28 cellular contexts compared by ENCODE assay signal in genomic region chr1:75611014-75611413, GRCh38.
"Had no signal": no experiment of that assay in that cellular context is flagged by ENCODE, and none has a peak within 500 bp of the region (broad histone marks: within the 10 kb centered on the region; RNA-seq: fewer than 3 reads in every experiment).

Gene SLC44A5, minus strand, starts transcription at chr1:75611114. Its CDS starts 69,667 bp downstream, at chr1:75541447.

- H3K4me3 Mint-ChIP-seq: dendritic cell treated with granulocyte-macrophage colony-stimulating factor and Interleukin-4, amounts not matched to agents 40 ng/mL and 50 ng/mL, for 4 days; endodermal cell; mesothelial cell of epicardium; naive B cell; natural killer cell treated with Interleukin-12 subunit alpha and Interleukin-12 subunit beta and Interleukin-15 and Interleukin-18, amount 100 ng/mL, for 72 hours; stimulated activated memory B cell treated with anti-CD40 and anti-IgM and Interleukin-4, amounts not matched to agents 10 μg/mL and 1 μg/mL and 100 μg/mL, for 72 hours had no signal

- H3K27ac ChIP-seq: epithelial cell of prostate, gastroesophageal sphincter, heart right ventricle, left lung, pancreas, right atrium auricular region, transverse colon, vagina had no signal

- H3K9me3 Mint-ChIP-seq: dendritic cell treated with granulocyte-macrophage colony-stimulating factor and Interleukin-4, amounts not matched to agents 40 ng/mL and 50 ng/mL, for 4 days; endodermal cell; mesothelial cell of epicardium had no signal

- DNase-seq: cerebellar nuclear complex; effector CD8-positive, alpha-beta T cell; endodermal cell; foreskin fibroblast; heart right ventricle; hippocampal formation; left cardiac atrium; left lung; mesenchymal stem cell; mucosa of descending colon; naive B cell; pancreas; stimulated activated CD4-positive, alpha-beta T cell treated with anti-CD3 and anti-CD28 coated beads, Interleukin-12 subunit alpha, Interleukin-12 subunit beta, amount 100 ng/mL, for 4 hours; stimulated activated CD4-positive, alpha-beta T cell treated with anti-CD3 and anti-CD28 coated beads, Interleukin-2, amount 100 ng/mL, for 24 hours; stimulated activated CD4-positive, alpha-beta T cell treated with anti-CD3 and anti-CD28 coated beads, Interleukin-4, amount 100 ng/mL, for 24 hours; stimulated activated naive CD8-positive, alpha-beta T cell treated with anti-CD3 and anti-CD28 coated beads, Interleukin-15, Interleukin-2, amounts not matched to agents 100 U/mL and 50 U/mL, for 24 hours; transverse colon had no signal

- ATAC-seq: esophagus mucosa; gastroesophageal sphincter; heart right ventricle; left cardiac atrium; left lung; mucosa of descending colon; natural killer cell treated with Interleukin-12 subunit alpha and Interleukin-12 subunit beta and Interleukin-15 and Interleukin-18, amount 100 ng/mL, for 72 hours; pancreas; sciatic nerve; stimulated activated memory B cell treated with anti-CD40 and anti-IgM and Interleukin-4, amounts not matched to agents 10 μg/mL and 1 μg/mL and 100 μg/mL, for 72 hours; stimulated activated naive CD8-positive, alpha-beta T cell treated with anti-CD3 and anti-CD28 coated beads, Interleukin-15, Interleukin-2, amounts not matched to agents 100 U/mL and 50 U/mL, for 24 hours had no signal

- H3K36me3 ChIP-seq: gastroesophageal sphincter, heart right ventricle, left lung, pancreas, right atrium auricular region, transverse colon, vagina had no signal

- H3K4me2 ChIP-seq: smooth muscle cell had no signal

- H3K36me3 Mint-ChIP-seq: mesothelial cell of epicardium; naive B cell; natural killer cell treated with Interleukin-12 subunit alpha and Interleukin-12 subunit beta and Interleukin-15 and Interleukin-18, amount 100 ng/mL, for 72 hours; stimulated activated memory B cell treated with anti-CD40 and anti-IgM and Interleukin-4, amounts not matched to agents 10 μg/mL and 1 μg/mL and 100 μg/mL, for 72 hours had no signal

- H3K9me3 ChIP-seq: gastroesophageal sphincter, heart right ventricle, left lung, mucosa of descending colon, pancreas, right atrium auricular region, transverse colon, vagina had no signal

- H3K27me3 ChIP-seq: vagina had no signal

- H3K4me3 ChIP-seq: gastroesophageal sphincter, heart right ventricle, left lung, mucosa of descending colon, pancreas, right atrium auricular region, smooth muscle cell, transverse colon, vagina had no signal

- H3K27ac Mint-ChIP-seq: dendritic cell treated with granulocyte-macrophage colony-stimulating factor and Interleukin-4, amounts not matched to agents 40 ng/mL and 50 ng/mL, for 4 days; endodermal cell; mesothelial cell of epicardium; naive B cell; natural killer cell treated with Interleukin-12 subunit alpha and Interleukin-12 subunit beta and Interleukin-15 and Interleukin-18, amount 100 ng/mL, for 72 hours; stimulated activated memory B cell treated with anti-CD40 and anti-IgM and Interleukin-4, amounts not matched to agents 10 μg/mL and 1 μg/mL and 100 μg/mL, for 72 hours had no signal
